Comparison of ENCODE assay signal across 8 cellular contexts in the genomic region with DNA sequence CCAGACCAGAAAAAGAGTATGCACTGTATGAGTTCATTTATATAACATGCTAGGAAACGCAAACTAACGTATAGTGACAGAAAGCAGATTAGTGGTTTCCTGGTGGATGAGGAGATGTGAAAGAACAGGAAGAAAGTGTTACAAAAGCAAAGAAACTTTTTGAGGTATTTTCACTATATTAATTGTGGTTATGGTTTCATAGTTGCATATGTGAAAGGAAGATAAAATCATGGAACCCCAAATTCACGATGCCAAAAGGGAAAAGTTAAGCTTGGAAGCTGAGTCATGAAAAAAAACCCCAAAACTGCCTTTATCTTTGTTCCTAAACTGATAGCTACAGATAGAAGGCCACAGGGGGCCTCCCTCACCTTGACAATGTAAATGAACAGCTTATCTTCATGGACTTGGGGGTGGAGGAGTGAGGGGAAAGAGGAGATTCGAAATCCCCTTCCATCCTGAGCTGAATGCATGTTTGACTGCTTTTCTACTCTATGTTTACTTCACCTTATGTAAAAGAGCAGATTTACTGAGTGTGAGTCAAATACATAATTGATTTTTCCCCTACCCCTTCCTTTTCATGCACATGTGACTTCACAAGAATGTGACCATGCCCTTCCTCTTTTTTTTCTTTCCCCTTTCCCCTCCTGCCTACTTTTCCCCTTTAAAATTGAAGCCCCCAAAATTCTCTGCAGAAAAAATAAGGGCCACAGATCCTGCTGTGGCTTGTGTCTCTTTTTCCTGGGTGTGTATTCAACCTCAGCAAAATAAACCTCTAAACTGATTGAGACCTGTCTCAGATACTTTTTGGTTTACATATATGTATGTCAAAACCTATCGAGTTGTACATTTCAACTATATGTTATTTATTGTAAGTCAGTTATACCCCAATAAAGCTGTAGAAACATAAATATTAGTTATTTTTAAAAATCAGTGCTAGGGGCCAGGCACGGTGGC.
A peak's percentile ranks its signal among the peaks of the same experiment; 100 is the strongest.
DNase-seq lines count a peak whose midpoint lies in the region; ATAC-seq and TF ChIP-seq lines count a peak whose summit lies in the region.
"Had no signal": no experiment of that assay in that cellular context is flagged by ENCODE, and none has a peak within 500 bp of the region (broad histone marks: within the 10 kb centered on the region; RNA-seq: fewer than 3 reads in every experiment).

No MANE protein-coding gene starts in this region.

- H3K27me3 ChIP-seq in IMR-90 (ENCODE audit: control insufficient read depth, insufficient read depth, low read length) = no peaks in the 10 kb centered on the region
- H3K27me3 ChIP-seq in ascending aorta = no peaks in the 10 kb centered on the region

- TF ChIP-seq POLR2A in IMR-90 (IDR thresholded peaks at IDR 0.05; ENCODE audit: low read depth, low read length) = no peak

- no peak overlapping the region for H2AFZ ChIP-seq in IMR-90 (replicated peaks; ENCODE audit: low read length, poor library complexity)

- in situ Hi-C loops in IMR-90 (cut with MboI; ENCODE audit: low sequenced_read_pairs) = no loop called here

- H4K5ac ChIP-seq in IMR-90 (ENCODE audit: low read depth, low read length) = no peak overlapping the region

- no peak overlapping the region for H3K27ac ChIP-seq in IMR-90 (ENCODE audit: insufficient read depth, low read length)
- no peak overlapping the region for H3K27ac ChIP-seq in ascending aorta

- H4K8ac ChIP-seq in IMR-90 (ENCODE audit: low read depth in 2 of 2, low read length in 2 of 2) = no peak overlapping the region

- H3K4me1 Mint-ChIP-seq in activated T-cell treated with anti-CD3 and anti-CD28 coated beads, Interleukin-2, amount 50 U/mL, for 24 hours (ENCODE audit: low read depth) = peaks cover 35% of the 10 kb centered on the region

- H4K20me1 ChIP-seq in IMR-90 (ENCODE audit: insufficient read depth, low read length) = no peaks in the 10 kb centered on the region

- H3K4me1 ChIP-seq in IMR-90 (ENCODE audit: control insufficient read depth, insufficient read depth, low read length) = no peaks in the 10 kb centered on the region; the same call in none of the 2 replicates
- H3K4me1 ChIP-seq in ascending aorta = no peaks in the 10 kb centered on the region

- H2BK120ac ChIP-seq in IMR-90 (ENCODE audit: low read depth, low read length) = 0 out of 2 replicates have a peak overlapping the region, but pooled peaks have one; percentile 27

- ATAC-seq in GM21381 (IDR thresholded peaks at IDR 0.05; ENCODE audit: unreplicated experiment) = peak; percentile 60
- no peak for ATAC-seq in IMR-90 (ENCODE audit: low read depth)

- no TSS peak for BruUV-seq in IMR-90 (replicated peaks; lab: Mats Ljungman, UMichigan)

- no peak overlapping the region for H3K9ac ChIP-seq in IMR-90 (ENCODE audit: low read depth, low read length)

- no peaks in the 10 kb centered on the region for H3K9me3 Mint-ChIP-seq in activated T-cell treated with anti-CD3 and anti-CD28 coated beads, Interleukin-2, amount 50 U/mL, for 24 hours

- no peak overlapping the region for H2BK15ac ChIP-seq in IMR-90 (ENCODE audit: low read depth, low read length)

- POLR2A ChIA-PET in IMR-90 (lab: Charles Lee; ENCODE audit: unreplicated experiment) = no interaction called here

- CTCF ChIA-PET in IMR-90 (lab: Yijun Ruan, JAX) = no interaction called here

- H3K4me3 Mint-ChIP-seq in activated T-cell treated with anti-CD3 and anti-CD28 coated beads, Interleukin-2, amount 50 U/mL, for 24 hours = no peak overlapping the region

- no peak overlapping the region for H3K56ac ChIP-seq in IMR-90 (ENCODE audit: extremely low read depth, insufficient read depth, low read length)

- no peak overlapping the region for H2AK9ac ChIP-seq in IMR-90 (replicated peaks; ENCODE audit: low read depth, low read length, poor library complexity)

- H2BK5ac ChIP-seq in IMR-90 (ENCODE audit: low read depth, low read length, poor library complexity, severe bottlenecking) = no peak overlapping the region

- H3K4ac ChIP-seq in IMR-90 (ENCODE audit: low read depth, low read length) = no peak overlapping the region

- TF ChIP-seq CTCF in IMR-90 (conservative IDR thresholded peaks at IDR 0.05; ENCODE audit: low read depth, low read length) = no peak
- no peak for TF ChIP-seq CTCF in ascending aorta (IDR thresholded peaks at IDR 0.05)

- H3K18ac ChIP-seq in IMR-90 (ENCODE audit: low read depth, low read length) = no peak overlapping the region

- H3K27me3 Mint-ChIP-seq in activated T-cell treated with anti-CD3 and anti-CD28 coated beads, Interleukin-2, amount 50 U/mL, for 24 hours = no peaks in the 10 kb centered on the region

- peak overlapping the region; percentile 76; the same call in 1 of the 2 replicates for H3K23ac ChIP-seq in IMR-90 (ENCODE audit: low read depth, low read length)

- dilution Hi-C loops in IMR-90 (cut with HindIII; ENCODE audit: low sequenced_read_pairs, unreplicated experiment) = no loop called here

- intact Hi-C loops in IMR-90 (cut with micrococcal nuclease) = no loop called here
- intact Hi-C loops in ascending aorta (cut with DNase I) = no loop called here

- DNase-seq in IMR-90 (no peak), ascending aorta (ENCODE audit: low spot score in 2 of 2) (no peak), NCI-H1105 (lab: John Stamatoyannopoulos, UW) (no peak), NCI-H1092 (lab: John Stamatoyannopoulos, UW) (no peak)
- peak; percentile 35 for DNase-seq in activated T-cell treated with anti-CD3 and anti-CD28 coated beads, Interleukin-2, amount 50 U/mL, for 24 hours
- DNase-seq in stimulated activated CD4-positive, alpha-beta T cell treated with anti-CD3 and anti-CD28 coated beads, Interleukin-2, amount 100 ng/mL, for 48 hours = peak; percentile 14 to 23
- DNase-seq: SHP77 had no signal

- H3K9me1 ChIP-seq in IMR-90 (ENCODE audit: insufficient read depth, low read length) = no peaks in the 10 kb centered on the region

- WGBS in IMR-90 (ENCODE audit: extremely low coverage in 2 of 2, insufficient read length in 1 of 2), 2 experiments = 100% methylated on average over 1 of the region's 6 CpGs; no CpG with 5 or more reads in 1 of the 2 experiments

- peak overlapping the region; percentile 60; the same call in 1 of the 2 replicates for H3K14ac ChIP-seq in IMR-90 (replicated peaks; ENCODE audit: low read depth, low read length)

- H3K4me3 ChIP-seq in IMR-90 (ENCODE audit: insufficient read depth, low read depth, low read length) (no peak overlapping the region), ascending aorta (no peak overlapping the region)

- H3K9me3 ChIP-seq in IMR-90 (ENCODE audit: control insufficient read depth, insufficient read depth, low read length) = no peaks in the 10 kb centered on the region
- no peaks in the 10 kb centered on the region for H3K9me3 ChIP-seq in ascending aorta

- no peak for TF ChIP-seq RAD21 in IMR-90 (IDR thresholded peaks at IDR 0.05; ENCODE audit: low read length)

- 0 out of 2 replicates have a peak overlapping the region, but pooled peaks have one; percentile 12 for H2BK20ac ChIP-seq in IMR-90 (ENCODE audit: low read depth, low read length)

- no peaks in the 10 kb centered on the region for H3K36me3 ChIP-seq in IMR-90 (ENCODE audit: control insufficient read depth, insufficient read depth, low read length)
- H3K36me3 ChIP-seq in ascending aorta = no peaks in the 10 kb centered on the region

- no peak overlapping the region for H3K4me2 ChIP-seq in IMR-90 (ENCODE audit: low read depth, low read length)

- no peaks in the 10 kb centered on the region for H3K79me1 ChIP-seq in IMR-90 (ENCODE audit: low read depth in 1 of 2, low read length in 2 of 2)

- H2AK5ac ChIP-seq in IMR-90 (ENCODE audit: low read depth, low read length) = no peak overlapping the region

- no peak overlapping the region for H4K91ac ChIP-seq in IMR-90 (ENCODE audit: insufficient read depth, low read depth, low read length)

- H3K27ac Mint-ChIP-seq in activated T-cell treated with anti-CD3 and anti-CD28 coated beads, Interleukin-2, amount 50 U/mL, for 24 hours = peak overlapping the region; percentile 33

- H3K36me3 Mint-ChIP-seq in activated T-cell treated with anti-CD3 and anti-CD28 coated beads, Interleukin-2, amount 50 U/mL, for 24 hours (ENCODE audit: low read depth) = no peaks in the 10 kb centered on the region

TF ChIP-seq in IMR-90, 13 proteins besides CTCF, POLR2A, EP300 and RAD21:
- TF ChIP-seq, protein P1, sequence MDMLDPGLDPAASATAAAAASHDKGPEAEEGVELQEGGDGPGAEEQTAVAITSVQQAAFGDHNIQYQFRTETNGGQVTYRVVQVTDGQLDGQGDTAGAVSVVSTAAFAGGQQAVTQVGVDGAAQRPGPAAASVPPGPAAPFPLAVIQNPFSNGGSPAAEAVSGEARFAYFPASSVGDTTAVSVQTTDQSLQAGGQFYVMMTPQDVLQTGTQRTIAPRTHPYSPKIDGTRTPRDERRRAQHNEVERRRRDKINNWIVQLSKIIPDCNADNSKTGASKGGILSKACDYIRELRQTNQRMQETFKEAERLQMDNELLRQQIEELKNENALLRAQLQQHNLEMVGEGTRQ (IDR thresholded peaks at IDR 0.05; ENCODE audit: low read depth, low read length) = no peak
- no peak for TF ChIP-seq RCOR1 (IDR thresholded peaks at IDR 0.05; ENCODE audit: insufficient replicate concordance, low read length)
- TF ChIP-seq RFX5 (IDR thresholded peaks at IDR 0.05; ENCODE audit: low read depth, low read length) = no peak
- TF ChIP-seq MAFK (IDR thresholded peaks at IDR 0.05; ENCODE audit: low read depth, low read length) = 0 out of 2 replicates have a peak, but pooled peaks have one; percentile 9
TF ChIP-seq in IMR-90: peak in this region for 1.

Comparison
In these comparisons a context has a peak if more than half of its experiments do, and no peak if none do; other contexts are left out.
1. DNase-seq: peak in activated T-cell treated with anti-CD3 and anti-CD28 coated beads, Interleukin-2, amount 50 U/mL, for 24 hours (single experiment) and stimulated activated CD4-positive, alpha-beta T cell treated with anti-CD3 and anti-CD28 coated beads, Interleukin-2, amount 100 ng/mL, for 48 hours (2 of 2); none in IMR-90 (single experiment), ascending aorta (0 of 2), NCI-H1105 (single experiment) and NCI-H1092 (single experiment).